16 cellular contexts compared by ENCODE assay signal in genomic region chr2:54336136-54336976, GRCh38.
DNase-seq lines count a peak whose midpoint lies in the region; TF ChIP-seq lines count a peak whose summit lies in the region.
"Had no signal": no experiment of that assay in that cellular context is flagged by ENCODE, and none has a peak within 500 bp of the region (broad histone marks: within the 10 kb centered on the region; RNA-seq: fewer than 3 reads in every experiment).

No MANE protein-coding gene starts in this region.

- no peak for TF ChIP-seq CTCF in fibroblast of pulmonary artery (IDR thresholded peaks at IDR 0.05; ENCODE audit: low read length, missing control alignments)
- no peak for TF ChIP-seq CTCF in sigmoid colon (IDR thresholded peaks at IDR 0.05)

- no peaks in the 10 kb centered on the region for H3K36me3 ChIP-seq in sigmoid colon
- H3K36me3 ChIP-seq: gastrocnemius medialis, ovary had no signal

- no peaks in the 10 kb centered on the region for H3K4me1 Mint-ChIP-seq in activated CD4-positive, alpha-beta T cell treated with anti-CD3 and anti-CD28 coated beads, Interleukin-2, amount 10 ng/mL, durations not matched to agents 24 days and 14 days

- no peak for TF ChIP-seq EP300 in sigmoid colon (IDR thresholded peaks at IDR 0.05)

- intact Hi-C loops in activated CD4-positive, alpha-beta T cell treated with anti-CD3 and anti-CD28 coated beads, Interleukin-2, amount 10 ng/mL, durations not matched to agents 24 days and 14 days (cut with micrococcal nuclease) = no loop called here
- intact Hi-C loops in sigmoid colon (cut with DNase I) = loop anchor here (10.0 kb wide), 1 partner anchor 222 kb away; the partner anchor contains the start of gene ACYP2

- H3K27me3 Mint-ChIP-seq in activated CD4-positive, alpha-beta T cell treated with anti-CD3 and anti-CD28 coated beads, Interleukin-2, amount 10 ng/mL, durations not matched to agents 24 days and 14 days = peaks cover 14% of the 10 kb centered on the region

- DNase-seq in EH (ENCODE audit: low read depth) (peak; percentile 96), SK-N-DZ (ENCODE audit: low spot score) (peak; percentile 66), fibroblast of pulmonary artery (ENCODE audit: low read depth) (peak; percentile 48), non-pigmented ciliary epithelial cell (ENCODE audit: low read depth) (peak; percentile 37), NCI-H1105 (lab: John Stamatoyannopoulos, UW) (no peak), OCI-M1 (lab: John Stamatoyannopoulos, UW) (no peak), sigmoid colon (no peak)
- DNase-seq in activated CD4-positive, alpha-beta T cell treated with anti-CD3 and anti-CD28 coated beads, Interleukin-2, amount 10 ng/mL, durations not matched to agents 24 days and 14 days = no peak
- DNase-seq: activated CD4-positive, alpha-beta T cell treated with anti-CD3 and anti-CD28 coated beads for 1 hour; CD8-positive, alpha-beta memory T cell; gastrocnemius medialis; NCI-H2081 treated with DMSO at 0.1 percent for 48 hours; ovary; stimulated activated CD4-positive, alpha-beta T cell treated with anti-CD3 and anti-CD28 coated beads, Interleukin-2, amount 100 ng/mL, for 24 hours had no signal

- TF ChIP-seq POLR2A in sigmoid colon (IDR thresholded peaks at IDR 0.05) = no peak

- 24 to 56% methylated on average over 1 of the region's 1 CpG for WGBS in sigmoid colon, 2 donors

- no peak overlapping the region for H3K4me3 Mint-ChIP-seq in activated CD4-positive, alpha-beta T cell treated with anti-CD3 and anti-CD28 coated beads, Interleukin-2, amount 10 ng/mL, durations not matched to agents 24 days and 14 days
- H3K4me3 Mint-ChIP-seq: CD8-positive, alpha-beta memory T cell; stimulated activated memory B cell treated with anti-CD40 and anti-IgM and Interleukin-4, amounts not matched to agents 10 μg/mL and 1 μg/mL and 100 μg/mL, for 72 hours had no signal

- H3K9me3 ChIP-seq in sigmoid colon = no peaks in the 10 kb centered on the region
- H3K9me3 ChIP-seq: gastrocnemius medialis, ovary had no signal

- no peaks in the 10 kb centered on the region for H3K27me3 ChIP-seq in sigmoid colon
- H3K27me3 ChIP-seq: gastrocnemius medialis, ovary had no signal

- H3K4me3 ChIP-seq in fibroblast of pulmonary artery (replicated peaks; ENCODE audit: low read depth, low read length) (no peak overlapping the region), sigmoid colon (no peak overlapping the region)
- H3K4me3 ChIP-seq: gastrocnemius medialis, ovary had no signal

- H3K36me3 Mint-ChIP-seq in activated CD4-positive, alpha-beta T cell treated with anti-CD3 and anti-CD28 coated beads, Interleukin-2, amount 10 ng/mL, durations not matched to agents 24 days and 14 days (ENCODE audit: low read depth) = no peaks in the 10 kb centered on the region
- H3K36me3 Mint-ChIP-seq: CD8-positive, alpha-beta memory T cell; stimulated activated memory B cell treated with anti-CD40 and anti-IgM and Interleukin-4, amounts not matched to agents 10 μg/mL and 1 μg/mL and 100 μg/mL, for 72 hours had no signal

- H3K9me3 Mint-ChIP-seq in activated CD4-positive, alpha-beta T cell treated with anti-CD3 and anti-CD28 coated beads, Interleukin-2, amount 10 ng/mL, durations not matched to agents 24 days and 14 days = no peaks in the 10 kb centered on the region
- H3K9me3 Mint-ChIP-seq: activated T-helper 2 cell treated with anti-CD3 and anti-CD28 coated beads, Interferon-gamma antibody, Interleukin-2, Interleukin-4, amounts not matched to agents 10 μg/mL and 5 μg/mL and 100 μg/mL, durations not matched to agents 14 hours and 24 hours and 36 hours; CD8-positive, alpha-beta memory T cell; stimulated activated memory B cell treated with anti-CD40 and anti-IgM and Interleukin-4, amounts not matched to agents 10 μg/mL and 1 μg/mL and 100 μg/mL, for 72 hours had no signal

- peaks cover 0 to 20% (median 16%) of the 10 kb centered on the region in 4 donors for H3K4me1 ChIP-seq in sigmoid colon

- H3K27ac Mint-ChIP-seq in activated CD4-positive, alpha-beta T cell treated with anti-CD3 and anti-CD28 coated beads, Interleukin-2, amount 10 ng/mL, durations not matched to agents 24 days and 14 days = no peak overlapping the region
- H3K27ac Mint-ChIP-seq: activated T-helper 2 cell treated with anti-CD3 and anti-CD28 coated beads, Interferon-gamma antibody, Interleukin-2, Interleukin-4, amounts not matched to agents 10 μg/mL and 5 μg/mL and 100 μg/mL, durations not matched to agents 14 hours and 24 hours and 36 hours; CD8-positive, alpha-beta memory T cell; stimulated activated memory B cell treated with anti-CD40 and anti-IgM and Interleukin-4, amounts not matched to agents 10 μg/mL and 1 μg/mL and 100 μg/mL, for 72 hours had no signal

- peak overlapping the region in 2 of 4 donors; percentile 33 to 60 for H3K27ac ChIP-seq in sigmoid colon
- H3K27ac ChIP-seq: gastrocnemius medialis, ovary had no signal

Comparison
In these comparisons a context has a peak if more than half of its experiments do, and no peak if none do; other contexts are left out.
1. DNase-seq: peak in EH (single experiment), SK-N-DZ (single experiment), fibroblast of pulmonary artery (single experiment) and non-pigmented ciliary epithelial cell (single experiment); none in NCI-H1105 (single experiment), activated CD4-positive, alpha-beta T cell treated with anti-CD3 and anti-CD28 coated beads, Interleukin-2, amount 10 ng/mL, durations not matched to agents 24 days and 14 days (single experiment), OCI-M1 (single experiment) and sigmoid colon (single experiment).